Comparison of ENCODE assay signal across 1 cellular context in genomic region chr18:9096013-9096383, GRCh38.
TF ChIP-seq lines count a peak whose summit lies in the region.

No MANE protein-coding gene starts in this region.

TF ChIP-seq in WTC11, 78 proteins besides CTCF, POLR2A, EP300 and RAD21 (continued from another document):
- TF ChIP-seq E2F4 (CRISPR knock-in tag; IDR thresholded peaks at IDR 0.05; ENCODE audit: borderline replicate concordance, low read depth) (no peak), HMGA2 (CRISPR knock-in tag; IDR thresholded peaks at IDR 0.05) (no peak), ZNF219 (CRISPR knock-in tag; IDR thresholded peaks at IDR 0.05; ENCODE audit: borderline replicate concordance) (no peak), GRHL2 (CRISPR knock-in tag; IDR thresholded peaks at IDR 0.05; ENCODE audit: insufficient replicate concordance, severe bottlenecking) (no peak), AFF4 (CRISPR knock-in tag; IDR thresholded peaks at IDR 0.05; ENCODE audit: borderline replicate concordance) (no peak), PRDM15 (CRISPR knock-in tag; IDR thresholded peaks at IDR 0.05) (no peak)
